In genomic region chr2:28389399-28390240, GRCh38 we compare ENCODE assay signal across 8 cellular contexts. TPM values are rescaled to one million over a fixed set of nuclear protein-coding genes. Genes with fewer than 3 reads are reported as not detected.
A peak's percentile ranks its signal among the peaks of the same experiment; 100 is the strongest.
DNase-seq lines count a peak whose midpoint lies in the region; ATAC-seq, FAIRE-seq and TF ChIP-seq lines count a peak whose summit lies in the region.

No MANE protein-coding gene starts in this region.

- ATAC-seq in HG03520 (IDR thresholded peaks at IDR 0.05; ENCODE audit: unreplicated experiment): no peak

- peak overlapping the region; percentile 98 for H3K27ac ChIP-seq in SJSA1

- TF ChIP-seq CTCF in fibroblast of mammary gland (conservative IDR thresholded peaks at IDR 0.05; ENCODE audit: control insufficient read depth, insufficient read depth, low read depth, low read length): no peak

- no peaks in the 10 kb centered on the region for H3K9me3 ChIP-seq in SJSA1 (replicated peaks)

- FAIRE-seq in H54 (lab: Jason Lieb, UNC): no peak

- peaks cover 51% of the 10 kb centered on the region for H3K4me1 ChIP-seq in SJSA1 (replicated peaks)

- no peak for TF ChIP-seq POLR2A in H54 (IDR thresholded peaks at IDR 0.05; ENCODE audit: low read depth, low read length)

- peaks cover 15% of the 10 kb centered on the region for H3K36me3 ChIP-seq in SJSA1

- no peaks in the 10 kb centered on the region for H3K27me3 ChIP-seq in SJSA1 (replicated peaks)

- DNase-seq in ELF-1 (ENCODE audit: low read depth, low spot score) (peak; percentile 78), SJSA1 (ENCODE audit: low read depth in 1 of 2, low spot score in 2 of 2) (peak in 1 of 2 experiments; percentile 56), fibroblast of mammary gland (ENCODE audit: low read depth) (no peak), pons (ENCODE audit: low spot score) (peak; percentile 46), H54 (ENCODE audit: insufficient read length, low spot score) (no peak)
- no peak for DNase-seq in activated CD4-positive, alpha-beta T cell treated with anti-CD3 and anti-CD28 coated beads for 1 hour
- no peak for DNase-seq in stimulated activated CD4-positive, alpha-beta T cell treated with anti-CD3 and anti-CD28 coated beads, Interleukin-4, amount 100 ng/mL, for 4 hours

- peak overlapping the region; percentile 73 for H3K4me3 ChIP-seq in SJSA1
- H3K4me3 ChIP-seq in fibroblast of mammary gland (ENCODE audit: control insufficient read depth, low read depth, low read length): peak overlapping the region; percentile 57

RNA-seq across cellular contexts. Expression of gene FOSL2, which starts 3.0 kb away (rescaled TPM):
- 28.8 and 44.7 TPM in 2 replicates for total RNA-seq in SJSA1 (2014; rRNA removed; shearing (Covaris generic))

Comparison
In these comparisons a context has a peak if more than half of its experiments do, and no peak if none do; other contexts are left out.
1. DNase-seq: peak in ELF-1 (single experiment) and pons (single experiment); none in fibroblast of mammary gland (single experiment), H54 (single experiment), activated CD4-positive, alpha-beta T cell treated with anti-CD3 and anti-CD28 coated beads for 1 hour (single experiment) and stimulated activated CD4-positive, alpha-beta T cell treated with anti-CD3 and anti-CD28 coated beads, Interleukin-4, amount 100 ng/mL, for 4 hours (0 of 2).